8 cellular contexts compared by ENCODE assay signal in genomic region chr4:49154308-49154707, GRCh38.
DNase-seq lines count a peak whose midpoint lies in the region; ATAC-seq and TF ChIP-seq lines count a peak whose summit lies in the region.
"Not testable (repeated sequence)": the region's sequence is repeated elsewhere in the genome, so short reads cannot be mapped to it uniquely, and the experiment has no call there.

No MANE protein-coding gene starts in this region.

- not testable (repeated sequence) for H3K4me2 ChIP-seq in Karpas-422 (ENCODE audit: low read depth, low read length, poor library complexity, severe bottlenecking)

- not testable (repeated sequence) for H3K36me3 Mint-ChIP-seq in effector memory CD8-positive, alpha-beta T cell (ENCODE audit: insufficient read depth)

- not testable (repeated sequence) for H2AFZ ChIP-seq in Karpas-422 (ENCODE audit: low read length)

- not testable (repeated sequence) for H3K79me2 ChIP-seq in Karpas-422 (ENCODE audit: low read length)

- intact Hi-C loops in lower lobe of right lung (cut with DNase I); aorta (cut with DNase I): not testable (repeated sequence)

- H3K9me3 ChIP-seq in Karpas-422 (ENCODE audit: low read length) = peaks cover 31% of the 10 kb centered on the region
- peaks cover 32% of the 10 kb centered on the region for H3K9me3 ChIP-seq in lower lobe of right lung
- not testable (repeated sequence) for H3K9me3 ChIP-seq in aorta (ENCODE audit: control insufficient read depth, low read length)

- H3K9me3 Mint-ChIP-seq in effector memory CD8-positive, alpha-beta T cell = peaks cover 45 to 55% of the 10 kb centered on the region in 2 donors

- H3K27ac ChIP-seq in Karpas-422 (ENCODE audit: low read length); lower lobe of right lung; aorta (ENCODE audit: low read depth in 1 of 2, low read length in 2 of 2): not testable (repeated sequence)

- not testable (repeated sequence) for DNase-seq in Karpas-422; effector memory CD8-positive, alpha-beta T cell; lower lobe of right lung; aorta

- not testable (repeated sequence) for TF ChIP-seq CTCF in lower lobe of right lung (IDR thresholded peaks at IDR 0.05)

- ATAC-seq in GM18870 (IDR thresholded peaks at IDR 0.05; ENCODE audit: unreplicated experiment) (peak; percentile 64), GM21423 (IDR thresholded peaks at IDR 0.05; ENCODE audit: unreplicated experiment) (peak; percentile 60), HG02798 (IDR thresholded peaks at IDR 0.05; ENCODE audit: poor library complexity, unreplicated experiment) (peak; percentile 76), HG03159 (IDR thresholded peaks at IDR 0.05; ENCODE audit: unreplicated experiment) (peak; percentile 70), lower lobe of right lung (peak; percentile 86), aorta (ENCODE audit: low FRiP score) (peak; percentile 93)
- ATAC-seq in effector memory CD8-positive, alpha-beta T cell (replicated peaks) = peak; percentile 48

- 68 to 70% methylated on average over 3 of the region's 3 CpGs for WGBS in aorta, 2 donors

- H3K27me3 ChIP-seq in Karpas-422 (ENCODE audit: low read length); lower lobe of right lung (ENCODE audit: low read depth); aorta (ENCODE audit: control insufficient read depth in 1 of 2, insufficient read depth in 2 of 2, low read length in 1 of 2): not testable (repeated sequence)

- H3K36me3 ChIP-seq in Karpas-422 (ENCODE audit: insufficient read depth, low read length); lower lobe of right lung; aorta (ENCODE audit: control insufficient read depth in 1 of 2, insufficient read depth in 2 of 2, low read length in 1 of 2): not testable (repeated sequence)

- H3K4me3 Mint-ChIP-seq in effector memory CD8-positive, alpha-beta T cell = not testable (repeated sequence)

- not testable (repeated sequence) for H3K4me1 Mint-ChIP-seq in effector memory CD8-positive, alpha-beta T cell (ENCODE audit: low read depth in 2 of 2)

- peak overlapping the region; percentile 26; the same call in 1 of the 2 replicates for H3K4me3 ChIP-seq in Karpas-422 (ENCODE audit: low read length)
- H3K4me3 ChIP-seq in lower lobe of right lung; aorta (ENCODE audit: low read length in 2 of 2): not testable (repeated sequence)

- not testable (repeated sequence) for H4K20me1 ChIP-seq in Karpas-422 (ENCODE audit: insufficient read depth, low read depth, low read length)

- H3K9ac ChIP-seq in Karpas-422 (ENCODE audit: low read length) = not testable (repeated sequence)

- H3K27me3 Mint-ChIP-seq in effector memory CD8-positive, alpha-beta T cell = not testable (repeated sequence)

- not testable (repeated sequence) for H3K4me1 ChIP-seq in Karpas-422 (ENCODE audit: low read length); lower lobe of right lung; aorta (ENCODE audit: control insufficient read depth in 1 of 2, insufficient read depth in 2 of 2, low read length in 2 of 2)

- not testable (repeated sequence) for H3K27ac Mint-ChIP-seq in effector memory CD8-positive, alpha-beta T cell

- H3K9me2 ChIP-seq in Karpas-422 (replicated peaks; ENCODE audit: insufficient read depth, low read length) = not testable (repeated sequence)
